ENCODE assay signal across 17 cellular contexts in the genomic region with DNA sequence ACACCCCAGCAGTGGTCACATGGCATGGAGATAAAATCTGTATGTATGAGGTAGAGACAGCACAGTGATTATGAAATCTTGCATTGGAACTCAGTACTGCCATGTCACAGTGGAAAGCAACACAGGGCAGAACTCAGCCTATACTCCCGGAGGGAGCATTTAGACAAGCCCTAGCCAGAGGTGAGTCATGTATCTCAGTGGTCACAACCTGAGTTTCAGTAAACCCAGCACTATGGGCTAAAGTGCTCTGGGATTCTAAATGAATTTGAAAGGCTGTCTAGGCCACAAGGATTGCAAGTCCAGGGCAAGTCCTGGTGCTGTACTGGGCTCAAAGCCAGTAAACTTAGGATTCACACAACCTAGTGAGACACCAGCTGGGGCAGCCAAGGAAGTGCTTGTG.
DNase-seq lines count a peak whose midpoint lies in the region; ATAC-seq, FAIRE-seq and TF ChIP-seq lines count a peak whose summit lies in the region.
"Had no signal": no experiment of that assay in that cellular context is flagged by ENCODE, and none has a peak within 500 bp of the region (broad histone marks: within the 10 kb centered on the region; RNA-seq: fewer than 3 reads in every experiment).

No MANE protein-coding gene starts in this region.

- 0 out of 2 replicates have a peak overlapping the region, but pooled peaks have one; percentile 23 for H3K27ac ChIP-seq in PC-9
- H3K27ac ChIP-seq in mammary epithelial cell (ENCODE audit: insufficient read depth, low read depth, low read length): peak overlapping the region; percentile 24
- H3K27ac ChIP-seq in pancreas: no peak overlapping the region
- no peak overlapping the region for H3K27ac ChIP-seq in right lobe of liver

- ATAC-seq in pancreas (no peak), right lobe of liver (no peak), mucosa of descending colon (no peak), GM18505 (IDR thresholded peaks at IDR 0.05; ENCODE audit: unreplicated experiment) (no peak)
- ATAC-seq: SK-N-SH treated with all-trans-retinoic acid at 6 μM for 48 hours had no signal

- H3K27me3 ChIP-seq in PC-9 (ENCODE audit: insufficient read depth, low read depth): no peaks in the 10 kb centered on the region
- H3K27me3 ChIP-seq in mammary epithelial cell (ENCODE audit: insufficient read depth, low read length): no peaks in the 10 kb centered on the region
- H3K27me3 ChIP-seq in pancreas: no peaks in the 10 kb centered on the region
- no peaks in the 10 kb centered on the region for H3K27me3 ChIP-seq in right lobe of liver

- H2AFZ ChIP-seq in PC-9: no peak overlapping the region
- H2AFZ ChIP-seq in mammary epithelial cell (ENCODE audit: low read depth, low read length): peak overlapping the region; percentile 54

- POLR2A ChIA-PET in PC-9 (lab: Charles Lee; ENCODE audit: unreplicated experiment): no interaction called here

- no peaks in the 10 kb centered on the region for H3F3A ChIP-seq in PC-9 (ENCODE audit: insufficient read depth, low read depth)

- 0 out of 2 replicates have a peak, but pooled peaks cover 5% of the 10 kb centered on the region for H3K4me1 ChIP-seq in PC-9 (replicated peaks; ENCODE audit: insufficient read depth)
- peaks cover 12% of the 10 kb centered on the region for H3K4me1 ChIP-seq in mammary epithelial cell (ENCODE audit: insufficient read depth, low read length)
- H3K4me1 ChIP-seq in pancreas: no peaks in the 10 kb centered on the region
- H3K4me1 ChIP-seq in right lobe of liver: no peaks in the 10 kb centered on the region
- H3K4me1 ChIP-seq in mucosa of descending colon (ENCODE audit: low read depth): no peaks in the 10 kb centered on the region

- dilution Hi-C loops in mammary epithelial cell (cut with HindIII; ENCODE audit: low sequenced_read_pairs): no loop called here

- BruUV-seq in PC-9 (replicated peaks; lab: Mats Ljungman, UMichigan): no TSS peak
- no TSS peak for BruUV-seq in mammary epithelial cell (replicated peaks; lab: Mats Ljungman, UMichigan)

- H3K9me2 ChIP-seq in PC-9 (ENCODE audit: insufficient read depth): no peaks in the 10 kb centered on the region

- H3K4me2 ChIP-seq in PC-9 (no peak overlapping the region), mammary epithelial cell (ENCODE audit: insufficient read depth, low read depth, low read length) (no peak overlapping the region)

- H3K79me2 ChIP-seq in PC-9 (ENCODE audit: low read depth): no peaks in the 10 kb centered on the region
- H3K79me2 ChIP-seq in mammary epithelial cell (ENCODE audit: insufficient read depth, low read length): no peaks in the 10 kb centered on the region

- TF ChIP-seq POLR2A in right lobe of liver (IDR thresholded peaks at IDR 0.05): no peak
- no peak for TF ChIP-seq POLR2A in GM18505 (IDR thresholded peaks at IDR 0.05; ENCODE audit: borderline replicate concordance, extremely low read depth, insufficient read depth, insufficient read length)

- 0% methylated on average over 1 of the region's 1 CpG for WGBS in mammary epithelial cell (ENCODE audit: low coverage, missing lambda C conversion rate)
- 90% methylated on average over 1 of the region's 1 CpG for WGBS in pancreas, 2 donors
- WGBS in right lobe of liver (ENCODE audit: insufficient coverage, low coverage, low lambda C conversion rate, missing lambda C conversion rate): 100% methylated on average over 1 of the region's 1 CpG

- TF ChIP-seq CTCF in PC-9 (conservative IDR thresholded peaks at IDR 0.05) (no peak), mammary epithelial cell (conservative IDR thresholded peaks at IDR 0.05 in 1 of 2, IDR thresholded peaks at IDR 0.05 in 1 of 2; ENCODE audit: extremely low read depth in 1 of 2, insufficient read depth in 1 of 2, low read depth in 1 of 2, low read length in 2 of 2) (no peak), fibroblast of villous mesenchyme (IDR thresholded peaks at IDR 0.05; ENCODE audit: insufficient read depth, low read depth, low read length) (no peak), pancreas (IDR thresholded peaks at IDR 0.05) (no peak), right lobe of liver (IDR thresholded peaks at IDR 0.05) (no peak), mucosa of descending colon (IDR thresholded peaks at IDR 0.05) (no peak)

- CTCF ChIA-PET in PC-9 (lab: Charles Lee): no interaction called here
- CTCF ChIA-PET in mammary epithelial cell (lab: Charles Lee; ENCODE audit: low non-redundant PET): no interaction called here

- FAIRE-seq in pancreas (lab: Jason Lieb, UNC): no peak
- FAIRE-seq: A204.1 had no signal

- H3K36me3 ChIP-seq in PC-9 (ENCODE audit: low read depth) (no peaks in the 10 kb centered on the region), mammary epithelial cell (ENCODE audit: insufficient read depth, low read length) (no peaks in the 10 kb centered on the region), pancreas (no peaks in the 10 kb centered on the region), right lobe of liver (no peaks in the 10 kb centered on the region), mucosa of descending colon (ENCODE audit: low read depth) (no peaks in the 10 kb centered on the region)

- H4K20me1 ChIP-seq in PC-9 (ENCODE audit: insufficient read depth) (no peaks in the 10 kb centered on the region), mammary epithelial cell (ENCODE audit: insufficient read depth, low read length) (no peaks in the 10 kb centered on the region)

- DNase-seq in HT1080 (ENCODE audit: low read depth) (peak; percentile 65), PC-9 (peak; percentile 24 to 36), mammary epithelial cell (peak; percentile 83), fibroblast of villous mesenchyme (ENCODE audit: low read depth) (peak; percentile 17), pancreas (no peak), right lobe of liver (no peak), mucosa of descending colon (no peak)
- DNase-seq: GF-D8, H7, NCI-H1092 treated with DMSO at 0.1 percent for 48 hours, NCI-H1436 treated with DMSO at 0.1 percent for 48 hours, NCI-H1930, NCI-H524 treated with DMSO at 0.1 percent for 48 hours, NCI-H82 had no signal

- in situ Hi-C loops in mammary epithelial cell (cut with MboI; ENCODE audit: low sequenced_read_pairs in 2 of 2): no loop called here

- H3K9me3 ChIP-seq in PC-9 (ENCODE audit: insufficient read depth, low read depth) (peaks cover 12% of the 10 kb centered on the region; the same call in 1 of the 2 replicates), mammary epithelial cell (replicated peaks; ENCODE audit: insufficient read depth, low read length) (peaks cover 5% of the 10 kb centered on the region), pancreas (no peaks in the 10 kb centered on the region), right lobe of liver (no peaks in the 10 kb centered on the region), mucosa of descending colon (peaks cover 26% of the 10 kb centered on the region)

- H3K9ac ChIP-seq in mammary epithelial cell (ENCODE audit: insufficient read depth, low read length): no peak overlapping the region

- intact Hi-C loops in PC-9 (cut with micrococcal nuclease; ENCODE audit: unreplicated experiment) (no loop called here), mammary epithelial cell (cut with micrococcal nuclease) (no loop called here), pancreas (cut with DNase I) (no loop called here), right lobe of liver (cut with DNase I) (no loop called here), mucosa of descending colon (cut with DNase I, micrococcal nuclease) (no loop called here)

- H3K4me3 ChIP-seq in PC-9 (no peak overlapping the region), mammary epithelial cell (replicated peaks in 1 of 3; ENCODE audit: insufficient read depth in 1 of 3, low read depth in 2 of 3, low read length in 3 of 3) (no peak overlapping the region), fibroblast of villous mesenchyme (ENCODE audit: low read depth, low read length) (no peak overlapping the region), pancreas (no peak overlapping the region), right lobe of liver (no peak overlapping the region), mucosa of descending colon (no peak overlapping the region)

Comparison
In these comparisons a context has a peak if more than half of its experiments do, and no peak if none do; other contexts are left out.
1. DNase-seq: peak in HT1080 (single experiment), PC-9 (2 of 2), mammary epithelial cell (single experiment) and fibroblast of villous mesenchyme (single experiment); none in pancreas (0 of 6), right lobe of liver (0 of 3) and mucosa of descending colon (0 of 3).
2. H3K27ac ChIP-seq: peak in PC-9 (single experiment) and mammary epithelial cell (single experiment); none in pancreas (0 of 4) and right lobe of liver (0 of 3).